1 cellular context compared by ENCODE assay signal in the genomic region with DNA sequence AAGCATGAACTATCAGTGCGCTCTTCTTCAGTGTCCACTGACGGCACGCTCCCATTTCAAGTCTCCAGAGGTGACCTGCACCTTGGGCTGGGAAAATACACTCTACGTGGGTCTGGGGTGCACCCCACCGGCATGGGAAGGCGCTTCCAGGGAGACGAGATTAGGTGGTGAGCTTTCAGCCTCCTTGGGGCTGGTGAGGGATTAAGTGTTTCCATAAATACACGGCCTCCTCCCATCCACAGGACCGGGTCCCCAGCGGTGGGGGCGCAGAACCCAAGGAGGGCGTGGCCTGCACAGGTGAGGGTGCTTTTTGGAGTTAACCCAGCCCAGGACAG.
TF ChIP-seq lines count a peak whose summit lies in the region.

No MANE protein-coding gene starts in this region.

TF ChIP-seq in WTC11, 78 proteins besides CTCF, POLR2A, EP300 and RAD21 (continued from another document):
- no peak for TF ChIP-seq RELA (CRISPR knock-in tag; IDR thresholded peaks at IDR 0.05; ENCODE audit: borderline replicate concordance)
- no peak for TF ChIP-seq ATF2 (CRISPR knock-in tag; IDR thresholded peaks at IDR 0.05; ENCODE audit: borderline replicate concordance, low read depth)
- no peak for TF ChIP-seq NFYB (CRISPR knock-in tag; conservative IDR thresholded peaks at IDR 0.05; ENCODE audit: low read depth)
- TF ChIP-seq SP1 (CRISPR knock-in tag; conservative IDR thresholded peaks at IDR 0.05): peak; percentile 44; the same call in 1 of the 2 replicates
- no peak for TF ChIP-seq ESRRA (CRISPR knock-in tag; IDR thresholded peaks at IDR 0.05; ENCODE audit: borderline replicate concordance)
- TF ChIP-seq, protein P1, sequence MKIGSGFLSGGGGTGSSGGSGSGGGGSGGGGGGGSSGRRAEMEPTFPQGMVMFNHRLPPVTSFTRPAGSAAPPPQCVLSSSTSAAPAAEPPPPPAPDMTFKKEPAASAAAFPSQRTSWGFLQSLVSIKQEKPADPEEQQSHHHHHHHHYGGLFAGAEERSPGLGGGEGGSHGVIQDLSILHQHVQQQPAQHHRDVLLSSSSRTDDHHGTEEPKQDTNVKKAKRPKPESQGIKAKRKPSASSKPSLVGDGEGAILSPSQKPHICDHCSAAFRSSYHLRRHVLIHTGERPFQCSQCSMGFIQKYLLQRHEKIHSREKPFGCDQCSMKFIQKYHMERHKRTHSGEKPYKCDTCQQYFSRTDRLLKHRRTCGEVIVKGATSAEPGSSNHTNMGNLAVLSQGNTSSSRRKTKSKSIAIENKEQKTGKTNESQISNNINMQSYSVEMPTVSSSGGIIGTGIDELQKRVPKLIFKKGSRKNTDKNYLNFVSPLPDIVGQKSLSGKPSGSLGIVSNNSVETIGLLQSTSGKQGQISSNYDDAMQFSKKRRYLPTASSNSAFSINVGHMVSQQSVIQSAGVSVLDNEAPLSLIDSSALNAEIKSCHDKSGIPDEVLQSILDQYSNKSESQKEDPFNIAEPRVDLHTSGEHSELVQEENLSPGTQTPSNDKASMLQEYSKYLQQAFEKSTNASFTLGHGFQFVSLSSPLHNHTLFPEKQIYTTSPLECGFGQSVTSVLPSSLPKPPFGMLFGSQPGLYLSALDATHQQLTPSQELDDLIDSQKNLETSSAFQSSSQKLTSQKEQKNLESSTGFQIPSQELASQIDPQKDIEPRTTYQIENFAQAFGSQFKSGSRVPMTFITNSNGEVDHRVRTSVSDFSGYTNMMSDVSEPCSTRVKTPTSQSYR (CRISPR knock-in tag; IDR thresholded peaks at IDR 0.05): no peak
- TF ChIP-seq CBFB (CRISPR knock-in tag; IDR thresholded peaks at IDR 0.05; ENCODE audit: low read depth): no peak
- no peak for TF ChIP-seq OVOL2 (CRISPR knock-in tag; IDR thresholded peaks at IDR 0.05; ENCODE audit: borderline replicate concordance)
